In genomic region chr4:172232966-172233365, GRCh38 we compare ENCODE assay signal across 22 cellular contexts.
DNase-seq lines count a peak whose midpoint lies in the region; ATAC-seq and TF ChIP-seq lines count a peak whose summit lies in the region.
"Had no signal": no experiment of that assay in that cellular context is flagged by ENCODE, and none has a peak within 500 bp of the region (broad histone marks: within the 10 kb centered on the region; RNA-seq: fewer than 3 reads in every experiment).

No MANE protein-coding gene starts in this region.

- TF ChIP-seq CTCF in MCF 10A (IDR thresholded peaks at IDR 0.05; ENCODE audit: unreplicated experiment) (no peak), mammary epithelial cell (conservative IDR thresholded peaks at IDR 0.05 in 1 of 2, IDR thresholded peaks at IDR 0.05 in 1 of 2; ENCODE audit: extremely low read depth in 1 of 2, insufficient read depth in 1 of 2, low read depth in 1 of 2, low read length in 2 of 2) (peak in 1 of 2 donors; percentile 25), epithelial cell of proximal tubule (conservative IDR thresholded peaks at IDR 0.05; ENCODE audit: low read depth, low read length) (peak; percentile 38), smooth muscle cell (IDR thresholded peaks at IDR 0.05; ENCODE audit: borderline replicate concordance, insufficient read depth, poor library complexity, severe bottlenecking) (peak; percentile 15)

- H3K4me3 Mint-ChIP-seq in MCF 10A (ENCODE audit: unreplicated experiment) (no peak overlapping the region), T-helper 17 cell (no peak overlapping the region)
- H3K4me3 Mint-ChIP-seq: CD4-positive, alpha-beta memory T cell; naive B cell had no signal

- H3K4me1 ChIP-seq in mammary epithelial cell (ENCODE audit: insufficient read depth, low read length) (no peaks in the 10 kb centered on the region), smooth muscle cell (ENCODE audit: low read depth) (no peaks in the 10 kb centered on the region)
- H3K4me1 ChIP-seq: gastroesophageal sphincter, lower lobe of right lung had no signal

- H3K36me3 ChIP-seq in mammary epithelial cell (ENCODE audit: insufficient read depth, low read length) (no peaks in the 10 kb centered on the region), smooth muscle cell (ENCODE audit: low read depth) (no peaks in the 10 kb centered on the region)
- H3K36me3 ChIP-seq: gastroesophageal sphincter, lower lobe of right lung had no signal

- no peak overlapping the region for H3K27ac Mint-ChIP-seq in MCF 10A (ENCODE audit: low read depth, unreplicated experiment)
- H3K27ac Mint-ChIP-seq in T-helper 17 cell = no peak overlapping the region
- H3K27ac Mint-ChIP-seq: CD4-positive, alpha-beta memory T cell; naive B cell had no signal

- H3K79me2 ChIP-seq in mammary epithelial cell (ENCODE audit: insufficient read depth, low read length) (no peaks in the 10 kb centered on the region), smooth muscle cell (ENCODE audit: low read depth) (no peaks in the 10 kb centered on the region)

- dilution Hi-C loops in mammary epithelial cell (cut with HindIII; ENCODE audit: low sequenced_read_pairs) = no loop called here

- H3K4me1 Mint-ChIP-seq in MCF 10A (ENCODE audit: insufficient read depth, unreplicated experiment) = no peaks in the 10 kb centered on the region
- no peaks in the 10 kb centered on the region for H3K4me1 Mint-ChIP-seq in T-helper 17 cell
- H3K4me1 Mint-ChIP-seq: CD4-positive, alpha-beta memory T cell; naive B cell had no signal

- no peaks in the 10 kb centered on the region for H3F3A ChIP-seq in smooth muscle cell (ENCODE audit: low read depth)

- H3K27me3 ChIP-seq in mammary epithelial cell (ENCODE audit: insufficient read depth, low read length) (no peaks in the 10 kb centered on the region), smooth muscle cell (ENCODE audit: low read depth) (no peaks in the 10 kb centered on the region)
- H3K27me3 ChIP-seq: gastroesophageal sphincter had no signal

- H2AFZ ChIP-seq in mammary epithelial cell (ENCODE audit: low read depth, low read length) (no peak overlapping the region), smooth muscle cell (ENCODE audit: low read depth) (no peak overlapping the region)

- H3K9me3 ChIP-seq in mammary epithelial cell (replicated peaks; ENCODE audit: insufficient read depth, low read length) = no peaks in the 10 kb centered on the region
- H3K9me3 ChIP-seq in smooth muscle cell (replicated peaks; ENCODE audit: low read depth) = no peaks in the 10 kb centered on the region
- no peaks in the 10 kb centered on the region for H3K9me3 ChIP-seq in T-helper 17 cell (ENCODE audit: control insufficient read depth, low read length, poor library complexity, severe bottlenecking)
- H3K9me3 ChIP-seq: gastroesophageal sphincter, lower lobe of right lung had no signal

- DNase-seq in MCF 10A (ENCODE audit: unreplicated experiment) (peak; percentile 9), mammary epithelial cell (no peak), SK-MEL-5 (ENCODE audit: low read depth, low spot score) (peak; percentile 9), epithelial cell of proximal tubule (ENCODE audit: low read depth) (no peak), smooth muscle cell (lab: John Stamatoyannopoulos, UW; ENCODE audit: unreplicated experiment) (no peak), T-helper 17 cell (no peak), posterior vena cava (ENCODE audit: low spot score) (no peak), hippocampal formation (lab: John Stamatoyannopoulos, UW) (no peak)
- DNase-seq: activated CD4-positive, alpha-beta T cell treated with anti-CD3 and anti-CD28 coated beads for 48 hours; activated CD8-positive, alpha-beta memory T cell treated with anti-CD3 and anti-CD28 coated beads, Interleukin-2, amount 50 U/mL, for 4 hours; activated gamma-delta T cell treated with Interleukin-2 at 50 U/mL for 16 hours; anterior cingulate cortex; CD4-positive, alpha-beta memory T cell; KG1; lower lobe of right lung; naive B cell; posterior cingulate gyrus; SHP77 treated with DMSO at 0.1 percent for 48 hours; stimulated activated CD4-positive, alpha-beta T cell treated with anti-CD3 and anti-CD28 coated beads, Interleukin-4, amount 100 ng/mL, for 1 hour; T1000 had no signal

- POLR2A ChIA-PET in MCF 10A (lab: Yijun Ruan, JAX) = interaction anchor here (0.8 kb wide), 1 partner anchor 13 kb away, joined by 5 read pairs; no protein-coding TSS in a partner anchor

- CTCF ChIA-PET in MCF 10A (lab: Yijun Ruan, JAX) = interaction anchor here (1.1 kb wide), 1 partner anchor 220 kb away, joined by 3 read pairs; no protein-coding TSS in a partner anchor
- CTCF ChIA-PET in mammary epithelial cell (lab: Charles Lee; ENCODE audit: low non-redundant PET) = no interaction called here

- H4K20me1 ChIP-seq in mammary epithelial cell (ENCODE audit: insufficient read depth, low read length) (no peaks in the 10 kb centered on the region), smooth muscle cell (ENCODE audit: low read depth) (no peaks in the 10 kb centered on the region)

- H3K9me3 Mint-ChIP-seq in MCF 10A (ENCODE audit: unreplicated experiment) = no peaks in the 10 kb centered on the region

- no peak overlapping the region for H3K9ac ChIP-seq in mammary epithelial cell (ENCODE audit: insufficient read depth, low read length)
- H3K9ac ChIP-seq in smooth muscle cell (ENCODE audit: low read depth) = no peak overlapping the region

- in situ Hi-C loops in mammary epithelial cell (cut with MboI; ENCODE audit: low sequenced_read_pairs in 2 of 2) (loop anchor here (25.0 kb wide), 1 partner anchor 604 kb away; no protein-coding TSS in a partner anchor), SK-MEL-5 (cut with HindIII; ENCODE audit: low pct_unique_long_range_greater_than_20kb, low sequenced_read_pairs) (no loop called here)

- H3K27ac ChIP-seq in mammary epithelial cell (ENCODE audit: insufficient read depth, low read depth, low read length) (no peak overlapping the region), smooth muscle cell (ENCODE audit: low read depth) (no peak overlapping the region)
- H3K27ac ChIP-seq: gastroesophageal sphincter, HL-60, lower lobe of right lung had no signal

- H3K4me2 ChIP-seq in mammary epithelial cell (ENCODE audit: insufficient read depth, low read depth, low read length) = no peak overlapping the region
- H3K4me2 ChIP-seq in smooth muscle cell = no peak overlapping the region

- 46% methylated on average over 2 of the region's 5 CpGs for WGBS in mammary epithelial cell (ENCODE audit: low coverage, missing lambda C conversion rate)
- 30% methylated on average over 5 of the region's 5 CpGs for WGBS in smooth muscle cell (ENCODE audit: low lambda C conversion rate)

- no TSS peak for BruUV-seq in MCF 10A (replicated peaks; lab: Mats Ljungman, UMichigan)
- no TSS peak for BruUV-seq in mammary epithelial cell (replicated peaks; lab: Mats Ljungman, UMichigan)

- H3K27me3 Mint-ChIP-seq in MCF 10A (ENCODE audit: insufficient read depth, unreplicated experiment) (peaks cover 86% of the 10 kb centered on the region), T-helper 17 cell (no peaks in the 10 kb centered on the region)
- H3K27me3 Mint-ChIP-seq: CD4-positive, alpha-beta memory T cell; naive B cell had no signal

- no peaks in the 10 kb centered on the region for H3K36me3 Mint-ChIP-seq in MCF 10A (ENCODE audit: insufficient read depth, unreplicated experiment)
- H3K36me3 Mint-ChIP-seq in T-helper 17 cell (ENCODE audit: low read depth) = no peaks in the 10 kb centered on the region
- H3K36me3 Mint-ChIP-seq: CD4-positive, alpha-beta memory T cell; naive B cell had no signal

- intact Hi-C loops in MCF 10A (cut with micrococcal nuclease) (loop anchor here (10.0 kb wide), 1 partner anchor 432 kb away; no protein-coding TSS in a partner anchor), mammary epithelial cell (cut with micrococcal nuclease) (no loop called here), posterior vena cava (cut with DNase I) (no loop called here)

- H3K4me3 ChIP-seq in mammary epithelial cell (replicated peaks in 1 of 3; ENCODE audit: insufficient read depth in 1 of 3, low read depth in 2 of 3, low read length in 3 of 3) (no peak overlapping the region), epithelial cell of proximal tubule (ENCODE audit: low read depth, low read length) (no peak overlapping the region), smooth muscle cell (no peak overlapping the region)
- H3K4me3 ChIP-seq: gastroesophageal sphincter, lower lobe of right lung had no signal

- ATAC-seq in T-helper 17 cell = no peak
- ATAC-seq: gastroesophageal sphincter, lower lobe of right lung had no signal

Comparison
In these comparisons a context has a peak if more than half of its experiments do, and no peak if none do; other contexts are left out.
1. DNase-seq: peak in MCF 10A (single experiment) and SK-MEL-5 (single experiment); none in mammary epithelial cell (single experiment), epithelial cell of proximal tubule (single experiment), smooth muscle cell (single experiment), T-helper 17 cell (0 of 3), posterior vena cava (single experiment) and hippocampal formation (0 of 2).